30 cellular contexts compared by ENCODE assay signal in the genomic region with DNA sequence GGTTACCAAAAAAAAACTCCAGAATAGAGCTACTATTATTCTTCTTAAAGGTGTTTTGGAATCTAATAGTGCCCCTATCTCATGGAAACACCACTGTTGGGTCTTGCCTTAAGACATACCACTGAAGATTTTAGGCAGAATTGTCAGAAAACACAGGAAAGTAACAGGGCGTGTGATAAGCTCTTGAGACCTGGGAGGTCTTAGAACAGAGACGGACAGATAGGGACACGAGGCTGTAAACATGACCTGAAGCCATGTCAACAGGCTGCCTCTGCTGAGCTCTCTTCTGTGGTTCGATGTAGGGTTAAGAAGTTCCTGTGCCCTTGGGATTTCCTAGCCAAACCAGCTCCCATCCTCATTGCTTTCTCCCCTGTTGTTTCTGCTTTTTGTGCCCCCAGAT.
"Had no signal": no experiment of that assay in that cellular context is flagged by ENCODE, and none has a peak within 500 bp of the region (broad histone marks: within the 10 kb centered on the region; RNA-seq: fewer than 3 reads in every experiment).

No MANE protein-coding gene starts in this region.

- H3K27me3 Mint-ChIP-seq: activated naive CD8-positive, alpha-beta T cell; memory B cell had no signal

- H3K4me1 ChIP-seq: colonic mucosa, parathyroid adenoma, psoas muscle, sigmoid colon, suprapubic skin, tibial artery, upper lobe of right lung had no signal

- H3K27me3 ChIP-seq: colonic mucosa, dorsolateral prefrontal cortex, sigmoid colon, stomach, upper lobe of right lung had no signal

- DNase-seq: activated CD4-positive, alpha-beta T cell treated with anti-CD3 and anti-CD28 coated beads for 36 hours; activated CD4-positive, CD25-positive, alpha-beta regulatory T cell; activated CD8-positive, alpha-beta memory T cell treated with anti-CD3 and anti-CD28 coated beads, Interleukin-2, amount 10 ng/mL, durations not matched to agents 7 days and 5 days; activated CD8-positive, alpha-beta T cell treated with anti-CD3 and anti-CD28 coated beads, Interleukin-2, amount 10 ng/mL, durations not matched to agents 7 days and 5 days; activated effector memory CD4-positive, alpha-beta T cell treated with Interleukin-2 at 50 U/mL for 16 hours; activated naive CD4-positive, alpha-beta T cell treated with Interleukin-2 at 50 U/mL for 16 hours; activated T-cell treated with anti-CD3 and anti-CD28 coated beads, Interleukin-2, amount 50 U/mL, for 72 hours; anterior cingulate cortex; colonic mucosa; dorsolateral prefrontal cortex; effector memory CD4-positive, alpha-beta T cell; foreskin fibroblast; heart right ventricle; naive thymus-derived CD8-positive, alpha-beta T cell; nucleus accumbens; psoas muscle; sigmoid colon; small intestine; stimulated activated CD4-positive, alpha-beta T cell treated with anti-CD3 and anti-CD28 coated beads, Interleukin-4, amount 100 ng/mL, for 24 hours; stomach; T-helper 1 cell; T-helper 9 cell; tibial artery; upper lobe of right lung had no signal

- H3K27ac Mint-ChIP-seq: activated CD4-positive, alpha-beta T cell treated with anti-CD3 and anti-CD28 coated beads for 36 hours; activated CD8-positive, alpha-beta memory T cell treated with anti-CD3 and anti-CD28 coated beads, Interleukin-2, amount 10 ng/mL, durations not matched to agents 7 days and 5 days; activated CD8-positive, alpha-beta T cell treated with anti-CD3 and anti-CD28 coated beads, Interleukin-2, amount 10 ng/mL, durations not matched to agents 7 days and 5 days; activated naive CD8-positive, alpha-beta T cell; activated T-cell treated with anti-CD3 and anti-CD28 coated beads, Interleukin-2, amount 50 U/mL, for 72 hours; memory B cell; naive thymus-derived CD8-positive, alpha-beta T cell; stimulated activated effector memory CD8-positive, alpha-beta T cell treated with anti-CD3 and anti-CD28 coated beads, Interleukin-12 subunit alpha, Interleukin-12 subunit beta, amount 100 ng/mL, for 72 hours had no signal

- H3K9me3 Mint-ChIP-seq: memory B cell, neural crest cell had no signal

- H3K4me3 ChIP-seq: colonic mucosa, dorsolateral prefrontal cortex, heart right ventricle, psoas muscle, sigmoid colon, stomach, suprapubic skin, tibial artery, upper lobe of right lung had no signal

- H3K9me3 ChIP-seq: colonic mucosa, heart right ventricle, psoas muscle, sigmoid colon, stomach, suprapubic skin, tibial artery, upper lobe of right lung had no signal

- H3K36me3 Mint-ChIP-seq: activated naive CD8-positive, alpha-beta T cell; memory B cell; stimulated activated effector memory CD8-positive, alpha-beta T cell treated with anti-CD3 and anti-CD28 coated beads, Interleukin-12 subunit alpha, Interleukin-12 subunit beta, amount 100 ng/mL, for 72 hours had no signal

- H3K36me3 ChIP-seq: colonic mucosa, heart right ventricle, sigmoid colon, stomach, suprapubic skin, tibial artery, upper lobe of right lung had no signal

- H3K4me1 Mint-ChIP-seq: memory B cell had no signal

- H3K4me3 Mint-ChIP-seq: activated CD4-positive, alpha-beta T cell treated with anti-CD3 and anti-CD28 coated beads for 36 hours; activated CD8-positive, alpha-beta memory T cell treated with anti-CD3 and anti-CD28 coated beads, Interleukin-2, amount 10 ng/mL, durations not matched to agents 7 days and 5 days; activated CD8-positive, alpha-beta T cell treated with anti-CD3 and anti-CD28 coated beads, Interleukin-2, amount 10 ng/mL, durations not matched to agents 7 days and 5 days; activated naive CD8-positive, alpha-beta T cell; activated T-cell treated with anti-CD3 and anti-CD28 coated beads, Interleukin-2, amount 50 U/mL, for 72 hours; memory B cell; naive thymus-derived CD8-positive, alpha-beta T cell; neural crest cell; stimulated activated effector memory CD8-positive, alpha-beta T cell treated with anti-CD3 and anti-CD28 coated beads, Interleukin-12 subunit alpha, Interleukin-12 subunit beta, amount 100 ng/mL, for 72 hours had no signal
